9 cellular contexts compared by ENCODE assay signal in genomic region chr20:45097485-45098095, GRCh38. TPM values are rescaled to one million over a fixed set of nuclear protein-coding genes. Genes with fewer than 3 reads are reported as not detected.
DNase-seq lines count a peak whose midpoint lies in the region; ATAC-seq and TF ChIP-seq lines count a peak whose summit lies in the region.
"Had no signal": no experiment of that assay in that cellular context is flagged by ENCODE, and none has a peak within 500 bp of the region (broad histone marks: within the 10 kb centered on the region; RNA-seq: fewer than 3 reads in every experiment).

No MANE protein-coding gene starts in this region.

- H3K79me1 ChIP-seq in mesendoderm (ENCODE audit: low read length): no peaks in the 10 kb centered on the region

- H3K4me3 Mint-ChIP-seq in MCF 10A (ENCODE audit: unreplicated experiment): no peak overlapping the region

- H3K56ac ChIP-seq in mesendoderm (ENCODE audit: low read length): no peak overlapping the region

- H2AK5ac ChIP-seq in mesendoderm (ENCODE audit: low read length): no peak overlapping the region

- no peak overlapping the region for H4K8ac ChIP-seq in mesendoderm (ENCODE audit: low read depth, low read length)

- H3K27ac Mint-ChIP-seq in MCF 10A (ENCODE audit: low read depth, unreplicated experiment): no peak overlapping the region

- no peak overlapping the region for H3K4ac ChIP-seq in mesendoderm (ENCODE audit: low read depth, low read length)

- CTCF ChIA-PET in MCF 10A (lab: Yijun Ruan, JAX): interaction anchor here (0.6 to 12.0 kb wide), 23 partner anchors 12 to 674 kb away, joined by 3 to 247 read pairs (median 13); partner anchors contain the start of genes TOMM34, WFDC12 and WFDC5

- H3K79me2 ChIP-seq in mesendoderm (ENCODE audit: control insufficient read depth, insufficient read depth, low read length): no peaks in the 10 kb centered on the region

- TF ChIP-seq POLR2A in breast epithelium (IDR thresholded peaks at IDR 0.05): no peak

- POLR2A ChIA-PET in MCF 10A (lab: Yijun Ruan, JAX): interaction anchor here (1.0 to 3.2 kb wide), 3 partner anchors 27 to 85 kb away, joined by 3 to 30 read pairs (median 4); no protein-coding TSS in a partner anchor

- no peak overlapping the region for H3K23ac ChIP-seq in mesendoderm (ENCODE audit: low read length)

- no peak overlapping the region for H3K4me2 ChIP-seq in mesendoderm (ENCODE audit: low read length)

- no peak overlapping the region for H3K27ac ChIP-seq in breast epithelium
- no peak overlapping the region for H3K27ac ChIP-seq in brain microvascular endothelial cell
- no peak overlapping the region for H3K27ac ChIP-seq in mesendoderm (ENCODE audit: low read depth, low read length)
- no peak overlapping the region for H3K27ac ChIP-seq in urinary bladder (ENCODE audit: low read depth)

- H3K9me3 ChIP-seq in breast epithelium: no peaks in the 10 kb centered on the region

- H3K36me3 Mint-ChIP-seq in MCF 10A (ENCODE audit: insufficient read depth, unreplicated experiment): peaks cover 5% of the 10 kb centered on the region

- WGBS in mesendoderm (ENCODE audit: extremely low coverage, insufficient coverage, low lambda C conversion rate): no CpG with 5 or more reads among the region's 55 CpGs
- WGBS in urinary bladder: 28% methylated on average over 55 of the region's 55 CpGs

- no peak overlapping the region for H3K9ac ChIP-seq in mesendoderm (ENCODE audit: low read length)

- H2BK120ac ChIP-seq in mesendoderm (ENCODE audit: low read depth, low read length): no peak overlapping the region

- intact Hi-C loops in breast epithelium (cut with DNase I; ENCODE audit: low total_unique reads): no loop called here
- intact Hi-C loops in MCF 10A (cut with micrococcal nuclease): loop anchor here (2.0 kb wide), 1 partner anchor 193 kb away; no protein-coding TSS in a partner anchor

- peak overlapping the region in 2 of 3 donors; percentile 12 to 49 for H3K4me3 ChIP-seq in breast epithelium
- peak overlapping the region; percentile 39 for H3K4me3 ChIP-seq in brain microvascular endothelial cell (ENCODE audit: low read depth, low read length)
- H3K4me3 ChIP-seq in mesendoderm (ENCODE audit: low read length): no peak overlapping the region
- peak overlapping the region; percentile 3 for H3K4me3 ChIP-seq in urinary bladder (ENCODE audit: low read depth, low read length)

- no peaks in the 10 kb centered on the region for H3K9me3 Mint-ChIP-seq in MCF 10A (ENCODE audit: unreplicated experiment)

- no TSS peak for BruUV-seq in MCF 10A (replicated peaks; lab: Mats Ljungman, UMichigan)

- no peak overlapping the region for H2BK5ac ChIP-seq in mesendoderm (ENCODE audit: low read length)

- ATAC-seq in GM18511 (IDR thresholded peaks at IDR 0.05; ENCODE audit: unreplicated experiment): no peak

- in situ Hi-C loops in brain microvascular endothelial cell (cut with HindIII; ENCODE audit: low pct_ligation_motif_present, low sequenced_read_pairs): no loop called here

- H3K36me3 ChIP-seq in breast epithelium (no peaks in the 10 kb centered on the region), brain microvascular endothelial cell (replicated peaks) (no peaks in the 10 kb centered on the region), mesendoderm (ENCODE audit: control insufficient read depth, insufficient read depth, low read length) (no peaks in the 10 kb centered on the region), urinary bladder (ENCODE audit: insufficient read depth) (no peaks in the 10 kb centered on the region)

- H3K27me3 Mint-ChIP-seq in MCF 10A (ENCODE audit: insufficient read depth, unreplicated experiment): no peaks in the 10 kb centered on the region

- TF ChIP-seq CTCF in breast epithelium (IDR thresholded peaks at IDR 0.05) (no peak), MCF 10A (IDR thresholded peaks at IDR 0.05; ENCODE audit: unreplicated experiment) (no peak), brain microvascular endothelial cell (IDR thresholded peaks at IDR 0.05; ENCODE audit: low read depth, low read length, missing control alignments) (peak; percentile 57)

- DNase-seq in breast epithelium (ENCODE audit: low spot score in 2 of 2) (no peak), MCF 10A (ENCODE audit: unreplicated experiment) (no peak), brain microvascular endothelial cell (no peak), mesendoderm (peak; percentile 45), NCI-H187 treated with DMSO at 0.1 percent for 48 hours (lab: John Stamatoyannopoulos, UW) (no peak), occipital lobe (lab: John Stamatoyannopoulos, UW) (no peak)

- H3K18ac ChIP-seq in mesendoderm (ENCODE audit: low read length): no peak overlapping the region

- H3K27me3 ChIP-seq in breast epithelium (peaks cover 2 to 31% of the 10 kb centered on the region in 2 donors), brain microvascular endothelial cell (replicated peaks) (no peaks in the 10 kb centered on the region), mesendoderm (ENCODE audit: insufficient read depth, low read length, poor library complexity) (no peaks in the 10 kb centered on the region)

- H4K5ac ChIP-seq in mesendoderm (ENCODE audit: low read length): no peak overlapping the region

- no peak overlapping the region for H2BK15ac ChIP-seq in mesendoderm (replicated peaks; ENCODE audit: low read depth)

- no peaks in the 10 kb centered on the region for H3K4me1 Mint-ChIP-seq in MCF 10A (ENCODE audit: insufficient read depth, unreplicated experiment)

- peaks cover 0 to 5% of the 10 kb centered on the region in 2 donors for H3K4me1 ChIP-seq in breast epithelium
- H3K4me1 ChIP-seq in mesendoderm (ENCODE audit: control insufficient read depth, low read depth, low read length): peaks cover 1% of the 10 kb centered on the region
- H3K4me1 ChIP-seq in urinary bladder (ENCODE audit: insufficient read depth): peaks cover 5% of the 10 kb centered on the region

RNA-seq across cellular contexts. Expression of gene KCNS1, which starts 3.3 kb away (rescaled TPM):
- total RNA-seq in breast epithelium: under 1 TPM in 1 of 3 donors, not detected in 2; 0.44 TPM
- not detected in 2 replicates for total RNA-seq in MCF 10A (2022)
- 1.5 TPM for polyA plus RNA-seq in mesendoderm (2013, experiment 1 of 2)
- polyA plus RNA-seq in mesendoderm (2013, experiment 2 of 2): 1.6 TPM
- total RNA-seq in urinary bladder: 0.21 TPM
- polyA plus RNA-seq in urinary bladder: 0.16 TPM
- total RNA-seq in occipital lobe: 2.7 TPM
- total RNA-seq: myocyte had no signal

RNA-seq across cellular contexts. Expression of gene WFDC5, which starts 17.4 kb away (rescaled TPM):
- total RNA-seq in breast epithelium: not detected
- total RNA-seq in MCF 10A (2022): not detected in 2 replicates
- not detected for polyA plus RNA-seq in mesendoderm (2013, experiment 1 of 2)
- polyA plus RNA-seq in mesendoderm (2013, experiment 2 of 2): not detected
- 0.26 TPM for total RNA-seq in urinary bladder
- polyA plus RNA-seq in urinary bladder: 0.27 TPM
- total RNA-seq in occipital lobe: not detected
- total RNA-seq: myocyte had no signal

RNA-seq across cellular contexts. Expression of gene WFDC12, which starts 26.7 kb away (rescaled TPM):
- total RNA-seq in breast epithelium (not detected), MCF 10A (2022) (not detected in 2 replicates), urinary bladder (not detected), occipital lobe (not detected)
- not detected for polyA plus RNA-seq in mesendoderm (2013, experiment 1 of 2)
- not detected for polyA plus RNA-seq in mesendoderm (2013, experiment 2 of 2)
- polyA plus RNA-seq in urinary bladder: not detected
- total RNA-seq: myocyte had no signal
